ENCODE assay signal across 8 cellular contexts in genomic region chr15:74365619-74366445, GRCh38. TPM values are rescaled to one million over a fixed set of nuclear protein-coding genes. Genes with fewer than 3 reads are reported as not detected.
DNase-seq lines count a peak whose midpoint lies in the region; ATAC-seq, FAIRE-seq and TF ChIP-seq lines count a peak whose summit lies in the region.

No MANE protein-coding gene starts in this region.

- intact Hi-C loops in GM12878 (cut with micrococcal nuclease; ENCODE audit: unreplicated experiment): no loop called here

- POLR2A ChIA-PET in GM12878 (lab: Charles Lee): no interaction called here

- H3K36me3 ChIP-seq in HUES6 (ENCODE audit: control insufficient read depth, insufficient read depth, low read length): peaks cover 2% of the 10 kb centered on the region; the same call in 1 of the 2 replicates
- no peaks in the 10 kb centered on the region for H3K36me3 ChIP-seq in GM12878 (ENCODE audit: control insufficient read depth in 2 of 2, insufficient read depth in 2 of 2, low read length in 1 of 2)

- CTCF ChIA-PET in GM12878 (lab: Yijun Ruan, JAX): interaction anchor here (1.4 to 21.7 kb wide), 2 partner anchors 10 to 71 kb away, joined by 4 to 655 read pairs; partner anchors contain the start of gene SEMA7A

- H3K4me3 ChIP-seq in HUES6 (ENCODE audit: low read depth, low read length) (peak overlapping the region; percentile 70), GM12878 (peak overlapping the region; percentile 30; the same call in 1 of the 2 replicates)

- H3K4me2 ChIP-seq in GM12878 (ENCODE audit: control insufficient read depth, insufficient read depth): peak overlapping the region; percentile 83

- H3K4me1 ChIP-seq in HUES6 (ENCODE audit: control insufficient read depth, insufficient read depth, low read length): peaks cover 24% of the 10 kb centered on the region
- no peaks in the 10 kb centered on the region for H3K4me1 ChIP-seq in GM12878 (ENCODE audit: control insufficient read depth, insufficient read depth, low read length)

- H3K79me2 ChIP-seq in GM12878 (ENCODE audit: control insufficient read depth, insufficient read depth, low read length): no peaks in the 10 kb centered on the region

- no peak for TF ChIP-seq POLR2A in GM12878 (IDR thresholded peaks at IDR 0.05; ENCODE audit: low read depth, low read length)

- RAD21 ChIA-PET in GM12878 (lab: Charles Lee; ENCODE audit: unreplicated experiment): no interaction called here

- no peak for TF ChIP-seq CTCF in GM12878 (IDR thresholded peaks at IDR 0.05 in 2 of 3, conservative IDR thresholded peaks at IDR 0.05 in 1 of 3; ENCODE audit: control insufficient read depth in 2 of 3, extremely low read depth in 1 of 3, insufficient read depth in 1 of 3, low read depth in 3 of 3, low read length in 3 of 3)

- H3K27ac ChIP-seq in HUES6 (ENCODE audit: low read depth, low read length): peak overlapping the region; percentile 55; the same call in 1 of the 2 replicates
- H3K27ac ChIP-seq in GM12878 (ENCODE audit: control insufficient read depth, insufficient read depth): no peak overlapping the region

- SMC1A ChIA-PET in GM12878 (lab: Charles Lee; ENCODE audit: uncharacterized antibody, unreplicated experiment): no interaction called here

- H3K9ac ChIP-seq in HUES6 (ENCODE audit: low read length) (peak overlapping the region; percentile 79), GM12878 (ENCODE audit: control insufficient read depth, insufficient read depth, low read length) (no peak overlapping the region)

- TF ChIP-seq RAD21 in GM12878 (IDR thresholded peaks at IDR 0.05; ENCODE audit: insufficient read depth, low read depth, low read length): no peak

- no peak for DNase-seq in GM12878 (ENCODE audit: low read depth, low spot score)
- peak; percentile 61 for DNase-seq in iris pigment epithelial cell (ENCODE audit: low read depth)
- peak; percentile 54 for DNase-seq in stimulated activated CD8-positive, alpha-beta memory T cell treated with anti-CD3 and anti-CD28 coated beads, Interleukin-4, amount 100 ng/mL, for 48 hours
- DNase-seq in superior temporal gyrus (ENCODE audit: extremely low spot score): no peak
- no peak for DNase-seq in GM19238 (ENCODE audit: insufficient read length, low spot score)
- DNase-seq in NCI-H2029 treated with DMSO at 0.1 percent for 48 hours (lab: John Stamatoyannopoulos, UW): no peak

- ATAC-seq in GM12878 (peak; percentile 70), HG02623 (IDR thresholded peaks at IDR 0.05; ENCODE audit: unreplicated experiment) (no peak)

- no peak for FAIRE-seq in GM12878 (lab: Jason Lieb, UNC)

- H3K9me3 ChIP-seq in HUES6 (ENCODE audit: control insufficient read depth, insufficient read depth, low read depth, low read length) (no peaks in the 10 kb centered on the region), GM12878 (replicated peaks; ENCODE audit: control insufficient read depth, insufficient read depth, low read length) (no peaks in the 10 kb centered on the region)

- no peak overlapping the region for H2AFZ ChIP-seq in GM12878 (ENCODE audit: control insufficient read depth, low read depth, low read length)

- H3K27me3 ChIP-seq in HUES6 (ENCODE audit: control insufficient read depth, insufficient read depth, low read length): peaks cover 5% of the 10 kb centered on the region; the same call in 1 of the 2 replicates
- peaks cover 4 to 5% of the 10 kb centered on the region in 2 experiments; a peak in 3 of 4 replicates for H3K27me3 ChIP-seq in GM12878 (replicated peaks in 1 of 2; ENCODE audit: control insufficient read depth in 2 of 2, insufficient read depth in 2 of 2, low read length in 1 of 2)

- in situ Hi-C loops in GM12878 (cut with MboI): no loop called here

- TF ChIP-seq EP300 in GM12878 (IDR thresholded peaks at IDR 0.05; ENCODE audit: borderline replicate concordance in 1 of 2, control insufficient read depth in 1 of 2, low read depth in 2 of 2, low read length in 2 of 2): no peak

- WGBS in GM12878 (ENCODE audit: insufficient coverage, insufficient replicate concordance, low lambda C conversion rate, missing lambda C conversion rate): 15% methylated on average over 65 of the region's 75 CpGs

- BruUV-seq in GM12878 (replicated peaks; lab: Mats Ljungman, UMichigan): no TSS peak

- no peaks in the 10 kb centered on the region for H4K20me1 ChIP-seq in GM12878 (ENCODE audit: control insufficient read depth, insufficient read depth)

TF ChIP-seq in GM12878, 131 proteins besides CTCF, POLR2A, EP300 and RAD21 (continues in another document):
- TF ChIP-seq ZNF384 (IDR thresholded peaks at IDR 0.05; ENCODE audit: borderline replicate concordance, low read depth, low read length) (peak; percentile 53), EGR1 (IDR thresholded peaks at IDR 0.05; ENCODE audit: borderline replicate concordance in 1 of 2, low read depth in 2 of 2, low read length in 2 of 2) (no peak), SUZ12 (IDR thresholded peaks at IDR 0.05; ENCODE audit: unreplicated experiment) (peak; percentile 92), ZNF207 (IDR thresholded peaks at IDR 0.05; ENCODE audit: borderline replicate concordance) (0 out of 2 replicates have a peak, but pooled peaks have one; percentile 25), HDAC2 (IDR thresholded peaks at IDR 0.05) (no peak), RBBP5 (conservative IDR thresholded peaks at IDR 0.05) (no peak), GATAD2B (conservative IDR thresholded peaks at IDR 0.05; ENCODE audit: low read depth) (peak; percentile 66; the same call in 1 of the 2 replicates), NFIC (IDR thresholded peaks at IDR 0.05; ENCODE audit: low read depth, low read length) (no peak), NFYA (IDR thresholded peaks at IDR 0.05; ENCODE audit: borderline replicate concordance, low read depth, low read length) (no peak), SMARCA5 (IDR thresholded peaks at IDR 0.05) (no peak), CHD1 (IDR thresholded peaks at IDR 0.05; ENCODE audit: low read depth, low read length) (no peak), ZNF24 (IDR thresholded peaks at IDR 0.05) (no peak), NR2F1 (conservative IDR thresholded peaks at IDR 0.05) (peak; percentile 77), POLR2AphosphoS2 (IDR thresholded peaks at IDR 0.05; ENCODE audit: low read depth, low read length) (no peak), NFXL1 (IDR thresholded peaks at IDR 0.05; ENCODE audit: borderline replicate concordance) (no peak), SRF (IDR thresholded peaks at IDR 0.05; ENCODE audit: low read depth in 2 of 2, low read length in 2 of 2) (no peak), HDGF (IDR thresholded peaks at IDR 0.05) (no peak)
- TF ChIP-seq, protein P1, sequence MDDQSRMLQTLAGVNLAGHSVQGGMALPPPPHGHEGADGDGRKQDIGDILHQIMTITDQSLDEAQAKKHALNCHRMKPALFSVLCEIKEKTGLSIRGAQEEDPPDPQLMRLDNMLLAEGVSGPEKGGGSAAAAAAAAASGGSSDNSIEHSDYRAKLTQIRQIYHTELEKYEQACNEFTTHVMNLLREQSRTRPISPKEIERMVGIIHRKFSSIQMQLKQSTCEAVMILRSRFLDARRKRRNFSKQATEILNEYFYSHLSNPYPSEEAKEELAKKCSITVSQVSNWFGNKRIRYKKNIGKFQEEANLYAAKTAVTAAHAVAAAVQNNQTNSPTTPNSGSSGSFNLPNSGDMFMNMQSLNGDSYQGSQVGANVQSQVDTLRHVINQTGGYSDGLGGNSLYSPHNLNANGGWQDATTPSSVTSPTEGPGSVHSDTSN (IDR thresholded peaks at IDR 0.05; ENCODE audit: insufficient replicate concordance, low read depth, low read length): no peak
- TF ChIP-seq, protein P2, sequence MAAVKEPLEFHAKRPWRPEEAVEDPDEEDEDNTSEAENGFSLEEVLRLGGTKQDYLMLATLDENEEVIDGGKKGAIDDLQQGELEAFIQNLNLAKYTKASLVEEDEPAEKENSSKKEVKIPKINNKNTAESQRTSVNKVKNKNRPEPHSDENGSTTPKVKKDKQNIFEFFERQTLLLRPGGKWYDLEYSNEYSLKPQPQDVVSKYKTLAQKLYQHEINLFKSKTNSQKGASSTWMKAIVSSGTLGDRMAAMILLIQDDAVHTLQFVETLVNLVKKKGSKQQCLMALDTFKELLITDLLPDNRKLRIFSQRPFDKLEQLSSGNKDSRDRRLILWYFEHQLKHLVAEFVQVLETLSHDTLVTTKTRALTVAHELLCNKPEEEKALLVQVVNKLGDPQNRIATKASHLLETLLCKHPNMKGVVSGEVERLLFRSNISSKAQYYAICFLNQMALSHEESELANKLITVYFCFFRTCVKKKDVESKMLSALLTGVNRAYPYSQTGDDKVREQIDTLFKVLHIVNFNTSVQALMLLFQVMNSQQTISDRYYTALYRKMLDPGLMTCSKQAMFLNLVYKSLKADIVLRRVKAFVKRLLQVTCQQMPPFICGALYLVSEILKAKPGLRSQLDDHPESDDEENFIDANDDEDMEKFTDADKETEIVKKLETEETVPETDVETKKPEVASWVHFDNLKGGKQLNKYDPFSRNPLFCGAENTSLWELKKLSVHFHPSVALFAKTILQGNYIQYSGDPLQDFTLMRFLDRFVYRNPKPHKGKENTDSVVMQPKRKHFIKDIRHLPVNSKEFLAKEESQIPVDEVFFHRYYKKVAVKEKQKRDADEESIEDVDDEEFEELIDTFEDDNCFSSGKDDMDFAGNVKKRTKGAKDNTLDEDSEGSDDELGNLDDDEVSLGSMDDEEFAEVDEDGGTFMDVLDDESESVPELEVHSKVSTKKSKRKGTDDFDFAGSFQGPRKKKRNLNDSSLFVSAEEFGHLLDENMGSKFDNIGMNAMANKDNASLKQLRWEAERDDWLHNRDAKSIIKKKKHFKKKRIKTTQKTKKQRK (IDR thresholded peaks at IDR 0.05; ENCODE audit: low read depth, low read length): no peak

RNA-seq across cellular contexts. Expression of gene CYP11A1, which starts 1.6 kb away (rescaled TPM):
- total RNA-seq in GM12878 (2013; cell fraction: nucleolus; rRNA removed): 8.3 and 9.5 TPM in 2 replicates
- not detected in 2 replicates for total RNA-seq in GM12878 (2014; rRNA removed)
- not detected in 2 replicates for total RNA-seq in GM12878 (2014; rRNA removed; fragmentation: Illumina TruSeq; extraction: Trizol)
- total RNA-seq in GM12878 (2021): 0.29 and 0.69 TPM in 2 replicates
- polyA plus RNA-seq in GM12878 (2011; ENCODE audit: low read depth): 0.34 TPM
- 1.1 and 1.2 TPM in 2 replicates for polyA plus RNA-seq in GM12878 (2011; rRNA removed)
- polyA plus RNA-seq in GM12878 (2011; cell fraction: cytosol; rRNA removed): 0.90 and 1.7 TPM in 2 replicates
- polyA plus RNA-seq in GM12878 (2011; cell fraction: nucleus; rRNA removed): 1.4 and 3.2 TPM in 2 replicates
- polyA plus RNA-seq in GM12878 (2012): 0.50 and 1.1 TPM in 2 replicates
- polyA plus RNA-seq in GM12878 (2014; fragmentation: Illumina TruSeq; extraction: Trizol): 0.19 TPM in 1 of 2 replicates, not detected in the other
- under 1 TPM; 0.11 to 0.23 TPM for polyA plus RNA-seq in GM12878 (2014; fragmentation: Nextera tagmentation; extraction: Ambion mirVana)
- 0.52 TPM in 1 of 2 replicates, not detected in the other for polyA plus RNA-seq in GM12878 (2014; rRNA removed)
- polyA plus RNA-seq in GM12878 (2016; fragmentation: Nextera tagmentation; extraction: Ambion mirVana): not detected
- 0.80 and 2.3 TPM in 2 replicates for polyA minus RNA-seq in GM12878 (2011; rRNA and poly(A)+ RNA removed)
- polyA minus RNA-seq in GM12878 (2011; cell fraction: cytosol; rRNA and poly(A)+ RNA removed): not detected in 2 replicates
- 1.4 and 1.5 TPM in 2 replicates for polyA minus RNA-seq in GM12878 (2011; cell fraction: nucleus; rRNA and poly(A)+ RNA removed)

Comparison
In these comparisons a context has a peak if more than half of its experiments do, and no peak if none do; other contexts are left out.
1. DNase-seq: peak in iris pigment epithelial cell (single experiment) and stimulated activated CD8-positive, alpha-beta memory T cell treated with anti-CD3 and anti-CD28 coated beads, Interleukin-4, amount 100 ng/mL, for 48 hours (single experiment); none in GM12878 (single experiment), superior temporal gyrus (single experiment), GM19238 (single experiment) and NCI-H2029 treated with DMSO at 0.1 percent for 48 hours (single experiment).